Comparison of ENCODE assay signal across 1 cellular context in the genomic region with DNA sequence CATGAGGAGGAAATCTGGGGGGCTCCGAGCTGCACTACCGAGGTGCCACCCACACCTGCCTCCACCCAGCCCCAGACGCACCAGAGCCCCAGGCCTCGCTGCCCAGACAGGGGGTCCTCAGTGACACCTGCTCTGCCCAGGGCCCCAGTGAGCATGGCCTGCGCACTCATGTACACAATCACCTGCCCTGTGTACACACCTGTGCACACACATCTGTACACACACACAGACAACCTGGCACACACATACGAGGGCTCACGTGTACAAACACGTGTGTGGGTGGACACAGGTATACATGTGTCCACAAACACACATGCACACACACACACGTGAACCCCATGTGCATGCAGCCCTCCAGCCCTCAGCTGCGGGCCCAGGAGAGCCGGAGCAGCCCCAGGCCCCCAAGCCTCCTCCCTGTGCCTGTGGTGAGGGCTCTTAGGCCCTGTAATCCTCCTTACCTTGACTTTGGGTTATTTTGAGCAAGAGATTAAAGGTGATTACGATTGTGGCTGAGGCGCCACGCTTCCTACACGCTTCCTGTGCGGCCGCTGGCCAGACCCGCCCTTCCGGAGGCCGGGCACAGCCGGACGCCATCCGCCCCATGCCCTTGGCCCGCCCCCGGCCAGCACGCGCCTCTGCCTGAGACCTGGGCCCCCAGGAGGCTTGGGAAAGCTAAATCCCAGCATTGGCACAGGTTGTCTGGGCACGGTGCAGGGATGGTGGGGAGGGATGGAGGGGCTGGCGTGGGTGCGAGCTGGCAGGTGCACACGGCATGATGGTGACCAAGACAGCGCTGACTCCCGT.
TF ChIP-seq lines count a peak whose summit lies in the region.

No MANE protein-coding gene starts in this region.

TF ChIP-seq in K562, 482 proteins besides CTCF, POLR2A, EP300 and RAD21 (continued from another document and continues in another):
- TF ChIP-seq NKRF (IDR thresholded peaks at IDR 0.05; ENCODE audit: borderline replicate concordance) (peak; percentile 94), ETV5 (CRISPR knock-in tag; IDR thresholded peaks at IDR 0.05; ENCODE audit: low read depth) (peak; percentile 69; the same call in 1 of the 2 replicates), MAZ (CRISPR knock-in tag; conservative IDR thresholded peaks at IDR 0.05 in 1 of 2, IDR thresholded peaks at IDR 0.05 in 1 of 2) (peak in 1 of 2 experiments; percentile 52; a peak in 3 of 4 replicates), CREB3 (tag; conservative IDR thresholded peaks at IDR 0.05; ENCODE audit: low read depth) (0 out of 2 replicates have a peak, but pooled peaks have one; percentile 33), JUND (IDR thresholded peaks at IDR 0.05; ENCODE audit: borderline replicate concordance, low read depth, low read length) (no peak), JUND (tag; IDR thresholded peaks at IDR 0.05; ENCODE audit: borderline replicate concordance, low read depth, low read length) (no peak), L3MBTL2 (IDR thresholded peaks at IDR 0.05) (peak; percentile 94), HDAC2 (IDR thresholded peaks at IDR 0.05) (peak; percentile 68), ZNF174 (CRISPR knock-in tag; IDR thresholded peaks at IDR 0.05) (no peak), MBD2 (IDR thresholded peaks at IDR 0.05; ENCODE audit: borderline replicate concordance, low read depth) (peak; percentile 8; the same call in 1 of the 2 replicates), CXXC5 (CRISPR knock-in tag; IDR thresholded peaks at IDR 0.05) (peak; percentile 80), DPF2 (IDR thresholded peaks at IDR 0.05) (0 out of 2 replicates have a peak, but pooled peaks have one; percentile 13), ZC3H8 (IDR thresholded peaks at IDR 0.05) (no peak), NR4A1 (CRISPR knock-in tag; IDR thresholded peaks at IDR 0.05) (no peak), NR4A1 (tag; IDR thresholded peaks at IDR 0.05) (peak; percentile 54; the same call in 1 of the 2 replicates), CHD7 (IDR thresholded peaks at IDR 0.05; ENCODE audit: low read depth, low read length) (no peak), HNRNPL (IDR thresholded peaks at IDR 0.05; ENCODE audit: low read depth, low read length) (peak; percentile 77; the same call in 1 of the 2 replicates), CREM (IDR thresholded peaks at IDR 0.05; ENCODE audit: low read depth) (peak; percentile 90), FIP1L1 (IDR thresholded peaks at IDR 0.05; ENCODE audit: low read depth, low read length, poor library complexity, severe bottlenecking) (peak; percentile 49), KLF13 (tag; IDR thresholded peaks at IDR 0.05; ENCODE audit: borderline replicate concordance, low read depth) (no peak), GTF2E2 (tag; IDR thresholded peaks at IDR 0.05) (peak; percentile 53; the same call in 1 of the 2 replicates)
- TF ChIP-seq, protein P1, sequence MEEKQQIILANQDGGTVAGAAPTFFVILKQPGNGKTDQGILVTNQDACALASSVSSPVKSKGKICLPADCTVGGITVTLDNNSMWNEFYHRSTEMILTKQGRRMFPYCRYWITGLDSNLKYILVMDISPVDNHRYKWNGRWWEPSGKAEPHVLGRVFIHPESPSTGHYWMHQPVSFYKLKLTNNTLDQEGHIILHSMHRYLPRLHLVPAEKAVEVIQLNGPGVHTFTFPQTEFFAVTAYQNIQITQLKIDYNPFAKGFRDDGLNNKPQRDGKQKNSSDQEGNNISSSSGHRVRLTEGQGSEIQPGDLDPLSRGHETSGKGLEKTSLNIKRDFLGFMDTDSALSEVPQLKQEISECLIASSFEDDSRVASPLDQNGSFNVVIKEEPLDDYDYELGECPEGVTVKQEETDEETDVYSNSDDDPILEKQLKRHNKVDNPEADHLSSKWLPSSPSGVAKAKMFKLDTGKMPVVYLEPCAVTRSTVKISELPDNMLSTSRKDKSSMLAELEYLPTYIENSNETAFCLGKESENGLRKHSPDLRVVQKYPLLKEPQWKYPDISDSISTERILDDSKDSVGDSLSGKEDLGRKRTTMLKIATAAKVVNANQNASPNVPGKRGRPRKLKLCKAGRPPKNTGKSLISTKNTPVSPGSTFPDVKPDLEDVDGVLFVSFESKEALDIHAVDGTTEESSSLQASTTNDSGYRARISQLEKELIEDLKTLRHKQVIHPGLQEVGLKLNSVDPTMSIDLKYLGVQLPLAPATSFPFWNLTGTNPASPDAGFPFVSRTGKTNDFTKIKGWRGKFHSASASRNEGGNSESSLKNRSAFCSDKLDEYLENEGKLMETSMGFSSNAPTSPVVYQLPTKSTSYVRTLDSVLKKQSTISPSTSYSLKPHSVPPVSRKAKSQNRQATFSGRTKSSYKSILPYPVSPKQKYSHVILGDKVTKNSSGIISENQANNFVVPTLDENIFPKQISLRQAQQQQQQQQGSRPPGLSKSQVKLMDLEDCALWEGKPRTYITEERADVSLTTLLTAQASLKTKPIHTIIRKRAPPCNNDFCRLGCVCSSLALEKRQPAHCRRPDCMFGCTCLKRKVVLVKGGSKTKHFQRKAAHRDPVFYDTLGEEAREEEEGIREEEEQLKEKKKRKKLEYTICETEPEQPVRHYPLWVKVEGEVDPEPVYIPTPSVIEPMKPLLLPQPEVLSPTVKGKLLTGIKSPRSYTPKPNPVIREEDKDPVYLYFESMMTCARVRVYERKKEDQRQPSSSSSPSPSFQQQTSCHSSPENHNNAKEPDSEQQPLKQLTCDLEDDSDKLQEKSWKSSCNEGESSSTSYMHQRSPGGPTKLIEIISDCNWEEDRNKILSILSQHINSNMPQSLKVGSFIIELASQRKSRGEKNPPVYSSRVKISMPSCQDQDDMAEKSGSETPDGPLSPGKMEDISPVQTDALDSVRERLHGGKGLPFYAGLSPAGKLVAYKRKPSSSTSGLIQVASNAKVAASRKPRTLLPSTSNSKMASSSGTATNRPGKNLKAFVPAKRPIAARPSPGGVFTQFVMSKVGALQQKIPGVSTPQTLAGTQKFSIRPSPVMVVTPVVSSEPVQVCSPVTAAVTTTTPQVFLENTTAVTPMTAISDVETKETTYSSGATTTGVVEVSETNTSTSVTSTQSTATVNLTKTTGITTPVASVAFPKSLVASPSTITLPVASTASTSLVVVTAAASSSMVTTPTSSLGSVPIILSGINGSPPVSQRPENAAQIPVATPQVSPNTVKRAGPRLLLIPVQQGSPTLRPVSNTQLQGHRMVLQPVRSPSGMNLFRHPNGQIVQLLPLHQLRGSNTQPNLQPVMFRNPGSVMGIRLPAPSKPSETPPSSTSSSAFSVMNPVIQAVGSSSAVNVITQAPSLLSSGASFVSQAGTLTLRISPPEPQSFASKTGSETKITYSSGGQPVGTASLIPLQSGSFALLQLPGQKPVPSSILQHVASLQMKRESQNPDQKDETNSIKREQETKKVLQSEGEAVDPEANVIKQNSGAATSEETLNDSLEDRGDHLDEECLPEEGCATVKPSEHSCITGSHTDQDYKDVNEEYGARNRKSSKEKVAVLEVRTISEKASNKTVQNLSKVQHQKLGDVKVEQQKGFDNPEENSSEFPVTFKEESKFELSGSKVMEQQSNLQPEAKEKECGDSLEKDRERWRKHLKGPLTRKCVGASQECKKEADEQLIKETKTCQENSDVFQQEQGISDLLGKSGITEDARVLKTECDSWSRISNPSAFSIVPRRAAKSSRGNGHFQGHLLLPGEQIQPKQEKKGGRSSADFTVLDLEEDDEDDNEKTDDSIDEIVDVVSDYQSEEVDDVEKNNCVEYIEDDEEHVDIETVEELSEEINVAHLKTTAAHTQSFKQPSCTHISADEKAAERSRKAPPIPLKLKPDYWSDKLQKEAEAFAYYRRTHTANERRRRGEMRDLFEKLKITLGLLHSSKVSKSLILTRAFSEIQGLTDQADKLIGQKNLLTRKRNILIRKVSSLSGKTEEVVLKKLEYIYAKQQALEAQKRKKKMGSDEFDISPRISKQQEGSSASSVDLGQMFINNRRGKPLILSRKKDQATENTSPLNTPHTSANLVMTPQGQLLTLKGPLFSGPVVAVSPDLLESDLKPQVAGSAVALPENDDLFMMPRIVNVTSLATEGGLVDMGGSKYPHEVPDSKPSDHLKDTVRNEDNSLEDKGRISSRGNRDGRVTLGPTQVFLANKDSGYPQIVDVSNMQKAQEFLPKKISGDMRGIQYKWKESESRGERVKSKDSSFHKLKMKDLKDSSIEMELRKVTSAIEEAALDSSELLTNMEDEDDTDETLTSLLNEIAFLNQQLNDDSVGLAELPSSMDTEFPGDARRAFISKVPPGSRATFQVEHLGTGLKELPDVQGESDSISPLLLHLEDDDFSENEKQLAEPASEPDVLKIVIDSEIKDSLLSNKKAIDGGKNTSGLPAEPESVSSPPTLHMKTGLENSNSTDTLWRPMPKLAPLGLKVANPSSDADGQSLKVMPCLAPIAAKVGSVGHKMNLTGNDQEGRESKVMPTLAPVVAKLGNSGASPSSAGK (IDR thresholded peaks at IDR 0.05): peak; percentile 96
